In the genomic region with DNA sequence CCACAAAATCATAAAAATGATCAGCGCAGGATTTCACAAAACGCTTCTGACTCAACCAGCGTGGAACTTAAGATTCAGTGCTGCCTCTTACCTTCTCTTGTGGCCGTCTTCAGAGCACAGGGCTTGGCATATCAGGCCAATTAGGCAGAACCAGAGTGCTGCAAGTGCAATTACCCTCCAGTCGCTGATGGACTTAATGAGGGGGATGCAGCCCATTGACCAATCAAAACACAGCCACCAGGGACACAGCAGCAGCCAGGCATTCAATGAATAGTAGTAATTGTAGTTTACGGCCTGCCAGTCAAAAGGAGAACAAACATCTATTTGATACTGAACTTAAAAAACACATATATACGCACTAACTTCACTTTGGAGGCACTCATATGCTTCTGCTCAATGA, we compare ENCODE assay signal across 19 cellular contexts. TPM values are rescaled to one million over a fixed set of nuclear protein-coding genes. Genes with fewer than 3 reads are reported as not detected.
DNase-seq lines count a peak whose midpoint lies in the region; ATAC-seq and TF ChIP-seq lines count a peak whose summit lies in the region.
"Had no signal": no experiment of that assay in that cellular context is flagged by ENCODE, and none has a peak within 500 bp of the region (broad histone marks: within the 10 kb centered on the region; RNA-seq: fewer than 3 reads in every experiment).

No MANE protein-coding gene starts in this region.

- H3K4me1 ChIP-seq in esophagus muscularis mucosa: no peaks in the 10 kb centered on the region
- H3K4me1 ChIP-seq: right atrium auricular region had no signal

- no peak for TF ChIP-seq CTCF in esophagus muscularis mucosa (IDR thresholded peaks at IDR 0.05)

- ATAC-seq in SK-N-SH treated with all-trans-retinoic acid at 6 μM for 48 hours: no peak

- no peak overlapping the region for H3K4me3 ChIP-seq in esophagus muscularis mucosa
- H3K4me3 ChIP-seq: right atrium auricular region, SK-N-MC had no signal

- no peak for TF ChIP-seq POLR2A in esophagus muscularis mucosa (IDR thresholded peaks at IDR 0.05; ENCODE audit: low read depth)

- DNase-seq in NCI-H2107 treated with DMSO at 0.1 percent for 48 hours (lab: John Stamatoyannopoulos, UW; ENCODE audit: unreplicated experiment) (peak; percentile 14), NCI-H2107 (lab: John Stamatoyannopoulos, UW) (no peak), SK-MEL-5 (ENCODE audit: low read depth, low spot score) (peak; percentile 21), esophagus muscularis mucosa (ENCODE audit: extremely low spot score) (no peak), NCI-H1092 treated with DMSO at 0.1 percent for 48 hours (lab: John Stamatoyannopoulos, UW) (no peak), NCI-H1694 treated with DMSO at 0.1 percent for 48 hours (lab: John Stamatoyannopoulos, UW) (no peak)
- DNase-seq: 8988T; activated naive CD4-positive, alpha-beta T cell treated with anti-CD3 and anti-CD28 coated beads for 36 hours; activated T-cell treated with anti-CD3 and anti-CD28 coated beads, Interleukin-2, amount 50 U/mL, for 24 hours; AML-193; effector memory CD4-positive, alpha-beta T cell; HCEC 1CT; KBM-7; MV-4-11; NCI-H345 had no signal

- H3K27ac ChIP-seq in layer of hippocampus (ENCODE audit: low read depth, low read length) (peak overlapping the region; percentile 64), esophagus muscularis mucosa (replicated peaks in 1 of 4) (no peak overlapping the region)
- H3K27ac ChIP-seq: right atrium auricular region, SK-N-MC had no signal

- H3K27me3 ChIP-seq in layer of hippocampus (ENCODE audit: control insufficient read depth, insufficient read depth, low read length) (no peaks in the 10 kb centered on the region), esophagus muscularis mucosa (no peaks in the 10 kb centered on the region)
- H3K27me3 ChIP-seq: right atrium auricular region had no signal

- peaks cover 29 to 70% (median 45%) of the 10 kb centered on the region in 4 donors for H3K36me3 ChIP-seq in esophagus muscularis mucosa

- in situ Hi-C loops in SK-MEL-5 (cut with HindIII; ENCODE audit: low pct_unique_long_range_greater_than_20kb, low sequenced_read_pairs): no loop called here

- no peak for TF ChIP-seq EP300 in esophagus muscularis mucosa (IDR thresholded peaks at IDR 0.05)

- intact Hi-C loops in esophagus muscularis mucosa (cut with DNase I): no loop called here

- 98% methylated on average over 7 of the region's 7 CpGs for WGBS in esophagus muscularis mucosa

- H3K9me3 ChIP-seq in esophagus muscularis mucosa: no peaks in the 10 kb centered on the region
- H3K9me3 ChIP-seq: right atrium auricular region had no signal

TF ChIP-seq in SK-N-SH treated with all-trans-retinoic acid at 6 μM for 48 hours, 23 proteins besides CTCF, POLR2A, EP300 and RAD21 (continues in another document):
- TF ChIP-seq, protein P1, sequence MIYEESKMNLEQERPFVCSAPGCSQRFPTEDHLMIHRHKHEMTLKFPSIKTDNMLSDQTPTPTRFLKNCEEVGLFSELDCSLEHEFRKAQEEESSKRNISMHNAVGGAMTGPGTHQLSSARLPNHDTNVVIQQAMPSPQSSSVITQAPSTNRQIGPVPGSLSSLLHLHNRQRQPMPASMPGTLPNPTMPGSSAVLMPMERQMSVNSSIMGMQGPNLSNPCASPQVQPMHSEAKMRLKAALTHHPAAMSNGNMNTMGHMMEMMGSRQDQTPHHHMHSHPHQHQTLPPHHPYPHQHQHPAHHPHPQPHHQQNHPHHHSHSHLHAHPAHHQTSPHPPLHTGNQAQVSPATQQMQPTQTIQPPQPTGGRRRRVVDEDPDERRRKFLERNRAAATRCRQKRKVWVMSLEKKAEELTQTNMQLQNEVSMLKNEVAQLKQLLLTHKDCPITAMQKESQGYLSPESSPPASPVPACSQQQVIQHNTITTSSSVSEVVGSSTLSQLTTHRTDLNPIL (CRISPR knock-in tag; IDR thresholded peaks at IDR 0.05; ENCODE audit: low read depth): no peak
- TF ChIP-seq TOX (CRISPR knock-in tag; IDR thresholded peaks at IDR 0.05; ENCODE audit: borderline replicate concordance): no peak
- TF ChIP-seq PPARA (CRISPR knock-in tag; IDR thresholded peaks at IDR 0.05; ENCODE audit: borderline replicate concordance): no peak
- no peak for TF ChIP-seq GLIS3 (CRISPR knock-in tag; IDR thresholded peaks at IDR 0.05)
- no peak for TF ChIP-seq CSDC2 (CRISPR knock-in tag; IDR thresholded peaks at IDR 0.05)
- TF ChIP-seq, protein P2, sequence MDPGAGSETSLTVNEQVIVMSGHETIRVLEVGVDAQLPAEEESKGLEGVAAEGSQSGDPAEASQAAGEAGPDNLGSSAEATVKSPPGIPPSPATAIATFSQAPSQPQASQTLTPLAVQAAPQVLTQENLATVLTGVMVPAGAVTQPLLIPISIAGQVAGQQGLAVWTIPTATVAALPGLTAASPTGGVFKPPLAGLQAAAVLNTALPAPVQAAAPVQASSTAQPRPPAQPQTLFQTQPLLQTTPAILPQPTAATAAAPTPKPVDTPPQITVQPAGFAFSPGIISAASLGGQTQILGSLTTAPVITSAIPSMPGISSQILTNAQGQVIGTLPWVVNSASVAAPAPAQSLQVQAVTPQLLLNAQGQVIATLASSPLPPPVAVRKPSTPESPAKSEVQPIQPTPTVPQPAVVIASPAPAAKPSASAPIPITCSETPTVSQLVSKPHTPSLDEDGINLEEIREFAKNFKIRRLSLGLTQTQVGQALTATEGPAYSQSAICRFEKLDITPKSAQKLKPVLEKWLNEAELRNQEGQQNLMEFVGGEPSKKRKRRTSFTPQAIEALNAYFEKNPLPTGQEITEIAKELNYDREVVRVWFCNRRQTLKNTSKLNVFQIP (CRISPR knock-in tag; IDR thresholded peaks at IDR 0.05; ENCODE audit: borderline replicate concordance, low read depth): no peak
- no peak for TF ChIP-seq ARNTL (CRISPR knock-in tag; IDR thresholded peaks at IDR 0.05; ENCODE audit: borderline replicate concordance, low read depth)
- TF ChIP-seq ZNF565 (CRISPR knock-in tag; conservative IDR thresholded peaks at IDR 0.05; ENCODE audit: low read depth): no peak
- TF ChIP-seq ISL1 (CRISPR knock-in tag; IDR thresholded peaks at IDR 0.05): no peak
- TF ChIP-seq, protein P3, sequence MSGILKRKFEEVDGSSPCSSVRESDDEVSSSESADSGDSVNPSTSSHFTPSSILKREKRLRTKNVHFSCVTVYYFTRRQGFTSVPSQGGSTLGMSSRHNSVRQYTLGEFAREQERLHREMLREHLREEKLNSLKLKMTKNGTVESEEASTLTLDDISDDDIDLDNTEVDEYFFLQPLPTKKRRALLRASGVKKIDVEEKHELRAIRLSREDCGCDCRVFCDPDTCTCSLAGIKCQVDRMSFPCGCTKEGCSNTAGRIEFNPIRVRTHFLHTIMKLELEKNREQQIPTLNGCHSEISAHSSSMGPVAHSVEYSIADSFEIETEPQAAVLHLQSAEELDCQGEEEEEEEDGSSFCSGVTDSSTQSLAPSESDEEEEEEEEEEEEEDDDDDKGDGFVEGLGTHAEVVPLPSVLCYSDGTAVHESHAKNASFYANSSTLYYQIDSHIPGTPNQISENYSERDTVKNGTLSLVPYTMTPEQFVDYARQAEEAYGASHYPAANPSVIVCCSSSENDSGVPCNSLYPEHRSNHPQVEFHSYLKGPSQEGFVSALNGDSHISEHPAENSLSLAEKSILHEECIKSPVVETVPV (CRISPR knock-in tag; IDR thresholded peaks at IDR 0.05): no peak
- no peak for TF ChIP-seq ZFP30 (CRISPR knock-in tag; IDR thresholded peaks at IDR 0.05)
- no peak for TF ChIP-seq BACH2 (CRISPR knock-in tag; IDR thresholded peaks at IDR 0.05; ENCODE audit: borderline replicate concordance)
- TF ChIP-seq SNAI2 (CRISPR knock-in tag; IDR thresholded peaks at IDR 0.05): no peak
- TF ChIP-seq, protein P4, sequence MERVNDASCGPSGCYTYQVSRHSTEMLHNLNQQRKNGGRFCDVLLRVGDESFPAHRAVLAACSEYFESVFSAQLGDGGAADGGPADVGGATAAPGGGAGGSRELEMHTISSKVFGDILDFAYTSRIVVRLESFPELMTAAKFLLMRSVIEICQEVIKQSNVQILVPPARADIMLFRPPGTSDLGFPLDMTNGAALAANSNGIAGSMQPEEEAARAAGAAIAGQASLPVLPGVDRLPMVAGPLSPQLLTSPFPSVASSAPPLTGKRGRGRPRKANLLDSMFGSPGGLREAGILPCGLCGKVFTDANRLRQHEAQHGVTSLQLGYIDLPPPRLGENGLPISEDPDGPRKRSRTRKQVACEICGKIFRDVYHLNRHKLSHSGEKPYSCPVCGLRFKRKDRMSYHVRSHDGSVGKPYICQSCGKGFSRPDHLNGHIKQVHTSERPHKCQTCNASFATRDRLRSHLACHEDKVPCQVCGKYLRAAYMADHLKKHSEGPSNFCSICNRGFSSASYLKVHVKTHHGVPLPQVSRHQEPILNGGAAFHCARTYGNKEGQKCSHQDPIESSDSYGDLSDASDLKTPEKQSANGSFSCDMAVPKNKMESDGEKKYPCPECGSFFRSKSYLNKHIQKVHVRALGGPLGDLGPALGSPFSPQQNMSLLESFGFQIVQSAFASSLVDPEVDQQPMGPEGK (CRISPR knock-in tag; IDR thresholded peaks at IDR 0.05; ENCODE audit: borderline replicate concordance): no peak
- TF ChIP-seq ESRRG (CRISPR knock-in tag; IDR thresholded peaks at IDR 0.05): no peak
- TF ChIP-seq ZNF70 (CRISPR knock-in tag; IDR thresholded peaks at IDR 0.05): no peak

RNA-seq across cellular contexts. Expression of a gene that starts 38.2 kb away (rescaled TPM):
- 17.8 and 18.0 TPM in 2 replicates for total RNA-seq in SK-MEL-5 (2014; rRNA removed; shearing (Covaris generic))
- 13.3 and 22.4 TPM in 2 replicates for polyA plus RNA-seq in SK-MEL-5 (2015; cell fraction: cytosol; rRNA removed)
- 53.5 and 69.8 TPM in 2 replicates for polyA plus RNA-seq in SK-MEL-5 (2015; cell fraction: nucleus; rRNA removed)
- total RNA-seq in esophagus muscularis mucosa: 10 to 100 TPM in 1 of 4 donors, 1 to 10 TPM in 3; 7.1 to 13.7 (median 8.4) TPM

RNA-seq across cellular contexts. Expression of a gene that starts 47.9 kb away (rescaled TPM):
- 4.5 and 9.2 TPM in 2 replicates for total RNA-seq in SK-MEL-5 (2014; rRNA removed; shearing (Covaris generic))
- polyA plus RNA-seq in SK-MEL-5 (2015; cell fraction: cytosol; rRNA removed): 8.3 and 10.4 TPM in 2 replicates
- 2.4 and 2.8 TPM in 2 replicates for polyA plus RNA-seq in SK-MEL-5 (2015; cell fraction: nucleus; rRNA removed)
- total RNA-seq in esophagus muscularis mucosa: 1 to 10 TPM; 1.2 to 2.9 (median 1.3) TPM

Comparison
In these comparisons a context has a peak if more than half of its experiments do, and no peak if none do; other contexts are left out.
1. DNase-seq: peak in NCI-H2107 treated with DMSO at 0.1 percent for 48 hours (single experiment) and SK-MEL-5 (single experiment); none in NCI-H2107 (single experiment), esophagus muscularis mucosa (single experiment), NCI-H1092 treated with DMSO at 0.1 percent for 48 hours (single experiment) and NCI-H1694 treated with DMSO at 0.1 percent for 48 hours (single experiment).